ENCODE assay signal across 8 cellular contexts in genomic region chr6:146543940-146544661, GRCh38. TPM values are rescaled to one million over a fixed set of nuclear protein-coding genes. Genes with fewer than 3 reads are reported as not detected.
DNase-seq lines count a peak whose midpoint lies in the region; ATAC-seq and TF ChIP-seq lines count a peak whose summit lies in the region.

No MANE protein-coding gene starts in this region.

- H3K9ac ChIP-seq in HUES64 (ENCODE audit: low read depth, low read length) (peak overlapping the region; percentile 84), neural progenitor cell (peak overlapping the region; percentile 21)

- no peak overlapping the region for H3K27ac Mint-ChIP-seq in activated naive CD4-positive, alpha-beta T cell treated with anti-CD3 and anti-CD28 coated beads, Interleukin-2, amount 50 U/mL, for 72 hours
- H3K27ac Mint-ChIP-seq in glutamatergic neuron (ENCODE audit: unreplicated experiment) (peak overlapping the region; percentile 94), neural progenitor cell (peak overlapping the region; percentile 99)

- no peak for TF ChIP-seq CTCF in glutamatergic neuron (IDR thresholded peaks at IDR 0.05; ENCODE audit: partially characterized antibody, unreplicated experiment)
- no peak for TF ChIP-seq CTCF in neural progenitor cell (IDR thresholded peaks at IDR 0.05)

- H3K9me3 ChIP-seq in HUES64 (ENCODE audit: insufficient read depth, low read depth, low read length) (no peaks in the 10 kb centered on the region), neural progenitor cell (ENCODE audit: low read depth) (no peaks in the 10 kb centered on the region)

- H3F3A ChIP-seq in neural progenitor cell (ENCODE audit: low read depth) = no peaks in the 10 kb centered on the region

- H3K36me3 ChIP-seq in HUES64 (ENCODE audit: insufficient read depth, low read length) (no peaks in the 10 kb centered on the region), neural progenitor cell (no peaks in the 10 kb centered on the region)

- WGBS in HUES64 = 6% methylated on average over 33 of the region's 34 CpGs

- peaks cover 0 to 18% of the 10 kb centered on the region in 2 donors for H3K36me3 Mint-ChIP-seq in activated naive CD4-positive, alpha-beta T cell treated with anti-CD3 and anti-CD28 coated beads, Interleukin-2, amount 50 U/mL, for 72 hours
- H3K36me3 Mint-ChIP-seq in glutamatergic neuron (ENCODE audit: unreplicated experiment) (no peaks in the 10 kb centered on the region), neural progenitor cell (peaks cover 2% of the 10 kb centered on the region)

- H2AFZ ChIP-seq in neural progenitor cell (replicated peaks) = peak overlapping the region; percentile 99

- H3K27me3 Mint-ChIP-seq in glutamatergic neuron (ENCODE audit: unreplicated experiment) (peaks cover 3% of the 10 kb centered on the region), neural progenitor cell (ENCODE audit: insufficient read depth, low read depth) (peaks cover 6% of the 10 kb centered on the region)

- peak overlapping the region; percentile 97 for H3K4me2 ChIP-seq in neural progenitor cell

- peak overlapping the region; percentile 90 for H3K4me3 ChIP-seq in HUES64 (ENCODE audit: low read length)
- peak overlapping the region; percentile 82 for H3K4me3 ChIP-seq in neural progenitor cell

- H3K27ac ChIP-seq in HUES64 (ENCODE audit: low read depth, low read length) (no peak overlapping the region), neural progenitor cell (no peak overlapping the region)

- no peaks in the 10 kb centered on the region for H4K20me1 ChIP-seq in neural progenitor cell (ENCODE audit: low read depth)

- H3K4me1 ChIP-seq in HUES64 (ENCODE audit: insufficient read depth, low read length) = peaks cover 15% of the 10 kb centered on the region; the same call in 1 of the 2 replicates
- no peaks in the 10 kb centered on the region for H3K4me1 ChIP-seq in neural progenitor cell

- H3K4me3 Mint-ChIP-seq in glutamatergic neuron (ENCODE audit: unreplicated experiment) (peak overlapping the region; percentile 99), neural progenitor cell (peak overlapping the region; percentile 99)

- peaks cover 6% of the 10 kb centered on the region for H3K79me2 ChIP-seq in neural progenitor cell (ENCODE audit: low read depth)

- no peaks in the 10 kb centered on the region for H3K9me3 Mint-ChIP-seq in activated naive CD4-positive, alpha-beta T cell treated with anti-CD3 and anti-CD28 coated beads, Interleukin-2, amount 50 U/mL, for 72 hours
- H3K9me3 Mint-ChIP-seq in glutamatergic neuron (ENCODE audit: unreplicated experiment) (peaks cover 2% of the 10 kb centered on the region), neural progenitor cell (peaks cover 2% of the 10 kb centered on the region)

- peak; percentile 1 for DNase-seq in stimulated activated CD4-positive, alpha-beta T cell treated with anti-CD3 and anti-CD28 coated beads, Interleukin-4, amount 100 ng/mL, for 1 hour
- no peak for DNase-seq in stimulated activated CD4-positive, alpha-beta T cell treated with anti-CD3 and anti-CD28 coated beads, Interleukin-4, amount 100 ng/mL, for 24 hours
- DNase-seq in activated naive CD4-positive, alpha-beta T cell treated with anti-CD3 and anti-CD28 coated beads, Interleukin-2, amount 50 U/mL, for 72 hours (ENCODE audit: low spot score in 2 of 2) = peak in 1 of 2 donors; percentile 4
- peak; percentile 47 for DNase-seq in glutamatergic neuron
- peak; percentile 45 for DNase-seq in neural progenitor cell (ENCODE audit: low spot score)
- DNase-seq in NCI-H510A treated with DMSO at 0.1 percent for 48 hours (lab: John Stamatoyannopoulos, UW) = no peak

- H3K4me1 Mint-ChIP-seq in glutamatergic neuron (ENCODE audit: low read depth, unreplicated experiment) (peaks cover 8% of the 10 kb centered on the region), neural progenitor cell (peaks cover 33% of the 10 kb centered on the region)

- no peaks in the 10 kb centered on the region for H3K27me3 ChIP-seq in HUES64 (ENCODE audit: insufficient read depth, low read length)
- no peaks in the 10 kb centered on the region for H3K27me3 ChIP-seq in neural progenitor cell

- ATAC-seq in activated naive CD4-positive, alpha-beta T cell treated with anti-CD3 and anti-CD28 coated beads, Interleukin-2, amount 50 U/mL, for 72 hours = peak; percentile 26 to 50
- no peak for ATAC-seq in HG03097 (IDR thresholded peaks at IDR 0.05; ENCODE audit: low FRiP score, unreplicated experiment)

RNA-seq across cellular contexts. Expression of gene RAB32, which starts 0.5 kb away (rescaled TPM):
- polyA plus RNA-seq in HUES64 (2013, experiment 1 of 2) = 7.6 TPM
- polyA plus RNA-seq in HUES64 (2013, experiment 2 of 2) = 10.8 TPM
- total RNA-seq in activated naive CD4-positive, alpha-beta T cell treated with anti-CD3 and anti-CD28 coated beads, Interleukin-2, amount 50 U/mL, for 72 hours = under 1 TPM; 0.47 to 0.50 TPM
- total RNA-seq in glutamatergic neuron (ENCODE audit: unreplicated experiment) (8.6 TPM), neural progenitor cell (ENCODE audit: low replicate concordance) (4.3 and 6.6 TPM in 2 replicates)

RNA-seq across cellular contexts. Expression of gene ADGB, which starts 54.7 kb away (rescaled TPM):
- not detected for polyA plus RNA-seq in HUES64 (2013, experiment 1 of 2)
- not detected for polyA plus RNA-seq in HUES64 (2013, experiment 2 of 2)
- total RNA-seq in activated naive CD4-positive, alpha-beta T cell treated with anti-CD3 and anti-CD28 coated beads, Interleukin-2, amount 50 U/mL, for 72 hours = not detected
- total RNA-seq in glutamatergic neuron (ENCODE audit: unreplicated experiment) (not detected), neural progenitor cell (ENCODE audit: low replicate concordance) (not detected in 2 replicates)

Comparison
In these comparisons a context has a peak if more than half of its experiments do, and no peak if none do; other contexts are left out.
1. DNase-seq: peak in stimulated activated CD4-positive, alpha-beta T cell treated with anti-CD3 and anti-CD28 coated beads, Interleukin-4, amount 100 ng/mL, for 1 hour (single experiment), glutamatergic neuron (single experiment) and neural progenitor cell (single experiment); none in stimulated activated CD4-positive, alpha-beta T cell treated with anti-CD3 and anti-CD28 coated beads, Interleukin-4, amount 100 ng/mL, for 24 hours (single experiment) and NCI-H510A treated with DMSO at 0.1 percent for 48 hours (single experiment).
2. H3K27ac Mint-ChIP-seq: peak in glutamatergic neuron (single experiment) and neural progenitor cell (single experiment); none in activated naive CD4-positive, alpha-beta T cell treated with anti-CD3 and anti-CD28 coated beads, Interleukin-2, amount 50 U/mL, for 72 hours (0 of 2).